In the genomic region with DNA sequence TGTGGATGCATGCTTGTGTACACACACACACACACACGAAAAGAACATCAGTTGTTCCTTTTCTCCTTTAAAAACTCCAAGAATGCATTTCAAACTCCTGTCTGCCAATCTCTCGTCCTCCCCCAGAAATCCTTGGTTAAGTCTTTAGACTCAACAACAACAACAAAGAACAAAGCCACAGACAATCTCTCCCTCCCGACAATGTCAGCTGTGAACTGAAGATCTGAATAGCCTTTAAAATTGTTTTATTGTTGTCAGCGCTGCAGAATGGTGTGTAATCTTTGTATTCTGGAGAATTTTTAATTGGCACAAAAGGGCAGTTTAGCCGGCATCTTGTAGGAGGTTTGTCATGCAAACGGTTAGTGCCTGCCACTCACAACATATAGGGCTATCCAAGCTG, we compare ENCODE assay signal across 1 cellular context.
TF ChIP-seq lines count a peak whose summit lies in the region.

No MANE protein-coding gene starts in this region.

TF ChIP-seq in GM23338, 12 proteins besides CTCF, POLR2A, EP300 and RAD21 (continued from another document):
- TF ChIP-seq, protein P1, sequence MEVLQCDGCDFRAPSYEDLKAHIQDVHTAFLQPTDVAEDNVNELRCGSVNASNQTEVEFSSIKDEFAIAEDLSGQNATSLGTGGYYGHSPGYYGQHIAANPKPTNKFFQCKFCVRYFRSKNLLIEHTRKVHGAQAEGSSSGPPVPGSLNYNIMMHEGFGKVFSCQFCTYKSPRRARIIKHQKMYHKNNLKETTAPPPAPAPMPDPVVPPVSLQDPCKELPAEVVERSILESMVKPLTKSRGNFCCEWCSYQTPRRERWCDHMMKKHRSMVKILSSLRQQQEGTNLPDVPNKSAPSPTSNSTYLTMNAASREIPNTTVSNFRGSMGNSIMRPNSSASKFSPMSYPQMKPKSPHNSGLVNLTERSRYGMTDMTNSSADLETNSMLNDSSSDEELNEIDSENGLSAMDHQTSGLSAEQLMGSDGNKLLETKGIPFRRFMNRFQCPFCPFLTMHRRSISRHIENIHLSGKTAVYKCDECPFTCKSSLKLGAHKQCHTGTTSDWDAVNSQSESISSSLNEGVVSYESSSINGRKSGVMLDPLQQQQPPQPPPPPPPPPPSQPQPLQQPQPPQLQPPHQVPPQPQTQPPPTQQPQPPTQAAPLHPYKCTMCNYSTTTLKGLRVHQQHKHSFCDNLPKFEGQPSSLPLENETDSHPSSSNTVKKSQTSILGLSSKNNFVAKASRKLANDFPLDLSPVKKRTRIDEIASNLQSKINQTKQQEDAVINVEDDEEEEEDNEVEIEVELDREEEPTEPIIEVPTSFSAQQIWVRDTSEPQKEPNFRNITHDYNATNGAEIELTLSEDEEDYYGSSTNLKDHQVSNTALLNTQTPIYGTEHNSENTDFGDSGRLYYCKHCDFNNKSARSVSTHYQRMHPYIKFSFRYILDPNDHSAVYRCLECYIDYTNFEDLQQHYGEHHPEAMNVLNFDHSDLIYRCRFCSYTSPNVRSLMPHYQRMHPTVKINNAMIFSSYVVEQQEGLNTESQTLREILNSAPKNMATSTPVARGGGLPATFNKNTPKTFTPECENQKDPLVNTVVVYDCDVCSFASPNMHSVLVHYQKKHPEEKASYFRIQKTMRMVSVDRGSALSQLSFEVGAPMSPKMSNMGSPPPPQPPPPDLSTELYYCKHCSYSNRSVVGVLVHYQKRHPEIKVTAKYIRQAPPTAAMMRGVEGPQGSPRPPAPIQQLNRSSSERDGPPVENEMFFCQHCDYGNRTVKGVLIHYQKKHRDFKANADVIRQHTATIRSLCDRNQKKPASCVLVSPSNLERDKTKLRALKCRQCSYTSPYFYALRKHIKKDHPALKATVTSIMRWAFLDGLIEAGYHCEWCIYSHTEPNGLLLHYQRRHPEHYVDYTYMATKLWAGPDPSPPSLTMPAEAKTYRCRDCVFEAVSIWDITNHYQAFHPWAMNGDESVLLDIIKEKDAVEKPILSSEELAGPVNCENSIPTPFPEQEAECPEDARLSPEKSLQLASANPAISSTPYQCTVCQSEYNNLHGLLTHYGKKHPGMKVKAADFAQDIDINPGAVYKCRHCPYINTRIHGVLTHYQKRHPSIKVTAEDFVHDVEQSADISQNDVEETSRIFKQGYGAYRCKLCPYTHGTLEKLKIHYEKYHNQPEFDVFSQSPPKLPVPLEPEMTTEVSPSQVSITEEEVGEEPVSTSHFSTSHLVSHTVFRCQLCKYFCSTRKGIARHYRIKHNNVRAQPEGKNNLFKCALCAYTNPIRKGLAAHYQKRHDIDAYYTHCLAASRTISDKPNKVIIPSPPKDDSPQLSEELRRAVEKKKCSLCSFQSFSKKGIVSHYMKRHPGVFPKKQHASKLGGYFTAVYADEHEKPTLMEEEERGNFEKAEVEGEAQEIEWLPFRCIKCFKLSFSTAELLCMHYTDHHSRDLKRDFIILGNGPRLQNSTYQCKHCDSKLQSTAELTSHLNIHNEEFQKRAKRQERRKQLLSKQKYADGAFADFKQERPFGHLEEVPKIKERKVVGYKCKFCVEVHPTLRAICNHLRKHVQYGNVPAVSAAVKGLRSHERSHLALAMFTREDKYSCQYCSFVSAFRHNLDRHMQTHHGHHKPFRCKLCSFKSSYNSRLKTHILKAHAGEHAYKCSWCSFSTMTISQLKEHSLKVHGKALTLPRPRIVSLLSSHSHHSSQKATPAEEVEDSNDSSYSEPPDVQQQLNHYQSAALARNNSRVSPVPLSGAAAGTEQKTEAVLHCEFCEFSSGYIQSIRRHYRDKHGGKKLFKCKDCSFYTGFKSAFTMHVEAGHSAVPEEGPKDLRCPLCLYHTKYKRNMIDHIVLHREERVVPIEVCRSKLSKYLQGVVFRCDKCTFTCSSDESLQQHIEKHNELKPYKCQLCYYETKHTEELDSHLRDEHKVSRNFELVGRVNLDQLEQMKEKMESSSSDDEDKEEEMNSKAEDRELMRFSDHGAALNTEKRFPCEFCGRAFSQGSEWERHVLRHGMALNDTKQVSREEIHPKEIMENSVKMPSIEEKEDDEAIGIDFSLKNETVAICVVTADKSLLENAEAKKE (CRISPR knock-in tag; IDR thresholded peaks at IDR 0.05), result no peak
